ENCODE assay signal across 8 cellular contexts in genomic region chr19:54473071-54473941, GRCh38. TPM values are rescaled to one million over a fixed set of nuclear protein-coding genes. Genes with fewer than 3 reads are reported as not detected.
A peak's percentile ranks its signal among the peaks of the same experiment; 100 is the strongest.
DNase-seq lines count a peak whose midpoint lies in the region; ATAC-seq and TF ChIP-seq lines count a peak whose summit lies in the region.

Gene CDC42EP5 (minus strand): TSS chr19:54473296. CDS start chr19:54465547, 7,749 bp downstream.

- peak; percentile 67 for ATAC-seq in Panc1
- no peak for ATAC-seq in GM21526 (IDR thresholded peaks at IDR 0.05; ENCODE audit: low FRiP score, unreplicated experiment)
- ATAC-seq in GM19324 (IDR thresholded peaks at IDR 0.05; ENCODE audit: low FRiP score, unreplicated experiment) = no peak

- intact Hi-C loops in Panc1 (cut with micrococcal nuclease; ENCODE audit: unreplicated experiment) = no loop called here

- no TSS peak for BruUV-seq in Panc1 (replicated peaks; lab: Mats Ljungman, UMichigan)

- H4K20me1 ChIP-seq in BLaER1 = no peaks in the 10 kb centered on the region

- DNase-seq in Panc1 (ENCODE audit: low read depth, low spot score) (no peak), myocyte (ENCODE audit: low read depth) (peak; percentile 61), globus pallidus (ENCODE audit: low spot score) (no peak), NCI-H1092 treated with DMSO at 0.1 percent for 48 hours (lab: John Stamatoyannopoulos, UW) (no peak)

- peak within 1 kb of the TSS; percentile 80 for H3K4me2 ChIP-seq in BLaER1

- CTCF ChIA-PET in Panc1 (lab: Charles Lee) = interaction anchor here (0.6 to 1.0 kb wide), 2 partner anchors 201 to 476 kb away, joined by 3 to 4 read pairs; no protein-coding TSS in a partner anchor

- H3K4me1 ChIP-seq in BLaER1 (peaks cover 46% of the 10 kb centered on the region), Panc1 (ENCODE audit: control insufficient read depth, insufficient read depth, low read length) (peaks cover 15% of the 10 kb centered on the region), esophagus (ENCODE audit: control insufficient read depth in 2 of 2, insufficient read depth in 2 of 2, low read length in 1 of 2) (peaks cover 0 to 8% of the 10 kb centered on the region in 2 donors)

- H3K27ac ChIP-seq in BLaER1 = peak within 1 kb of the TSS; percentile 68
- no peak within 1 kb of the TSS for H3K27ac ChIP-seq in Panc1 (ENCODE audit: low read length)
- peak within 1 kb of the TSS; percentile 37 to 70 for H3K27ac ChIP-seq in esophagus (ENCODE audit: low read depth in 2 of 2, low read length in 1 of 2)

- POLR2A ChIA-PET in Panc1 (lab: Charles Lee) = interaction anchor here (0.6 kb wide), 1 partner anchor 283 kb away, joined by 6 read pairs; no protein-coding TSS in a partner anchor

- H3K36me3 ChIP-seq in BLaER1 (no peaks in the 10 kb centered on the region), Panc1 (ENCODE audit: control insufficient read depth, insufficient read depth, low read length) (no peaks in the 10 kb centered on the region), esophagus (ENCODE audit: control insufficient read depth in 2 of 2, insufficient read depth in 2 of 2, low read length in 1 of 2) (no peaks in the 10 kb centered on the region)

- in situ Hi-C loops in Panc1 (cut with HindIII; ENCODE audit: low pct_unique_long_range_greater_than_20kb, low sequenced_read_pairs) = no loop called here

- peak within 1 kb of the TSS; percentile 41; the same call in 1 of the 2 replicates for H3K9ac ChIP-seq in BLaER1

- H3K27me3 ChIP-seq in BLaER1 (no peaks in the 10 kb centered on the region), Panc1 (ENCODE audit: control insufficient read depth, insufficient read depth, low read length) (no peaks in the 10 kb centered on the region), esophagus (ENCODE audit: control insufficient read depth in 1 of 2, insufficient read depth in 2 of 2, low read length in 2 of 2) (no peaks in the 10 kb centered on the region)

- H3K4me3 ChIP-seq in BLaER1 (peak within 1 kb of the TSS; percentile 58), Panc1 (ENCODE audit: low read depth in 2 of 2, low read length in 2 of 2) (peak within 1 kb of the TSS; percentile 10 to 47; a peak in 3 of 4 replicates), esophagus (ENCODE audit: low read depth in 1 of 2, low read length in 2 of 2) (peak within 1 kb of the TSS; percentile 25 to 38)

- WGBS in esophagus, 2 donors = 10 to 15% methylated on average over 14 of the region's 14 CpGs

- H3K9me3 ChIP-seq in BLaER1 = no peaks in the 10 kb centered on the region
- no peaks in the 10 kb centered on the region for H3K9me3 ChIP-seq in Panc1 (ENCODE audit: control insufficient read depth, insufficient read depth, low read depth, low read length)
- H3K9me3 ChIP-seq in esophagus (ENCODE audit: control insufficient read depth in 2 of 2, insufficient read depth in 1 of 2, low read depth in 1 of 2, low read length in 1 of 2) = no peaks in the 10 kb centered on the region

- no peak for TF ChIP-seq CTCF in Panc1 (IDR thresholded peaks at IDR 0.05)

RNA-seq across cellular contexts. Expression of gene CDC42EP5, which starts in this region (rescaled TPM):
- total RNA-seq in Panc1 (2021; ENCODE audit: unreplicated experiment) (7.1 TPM), myocyte (4.4 and 6.2 TPM in 2 replicates)
- 15.4 TPM for polyA plus RNA-seq in Panc1 (2012; ENCODE audit: insufficient read length)
- polyA plus RNA-seq in esophagus = 10 to 100 TPM in 1 of 2 donors, 1 to 10 TPM in 1; 7.0 to 13.1 TPM
- polyA plus RNA-seq in myocyte (2012) = 4.6 TPM
